In genomic region chr7:1505731-1506550, GRCh38 we compare ENCODE assay signal across 9 cellular contexts. TPM values are rescaled to one million over a fixed set of nuclear protein-coding genes. Genes with fewer than 3 reads are reported as not detected.
A peak's percentile ranks its signal among the peaks of the same experiment; 100 is the strongest.
DNase-seq lines count a peak whose midpoint lies in the region; ATAC-seq lines count a peak whose summit lies in the region.
"Had no signal": no experiment of that assay in that cellular context is flagged by ENCODE, and none has a peak within 500 bp of the region (broad histone marks: within the 10 kb centered on the region; RNA-seq: fewer than 3 reads in every experiment).

No MANE protein-coding gene starts in this region.

- H3K4me3 Mint-ChIP-seq in central memory CD8-positive, alpha-beta T cell = peak overlapping the region; percentile 88

- intact Hi-C loops in left ventricle myocardium superior (cut with micrococcal nuclease) = no loop called here

- peak; percentile 27 for DNase-seq in stimulated activated CD4-positive, alpha-beta T cell treated with anti-CD3 and anti-CD28 coated beads, Interleukin-15, amount 100 ng/mL, for 24 hours
- DNase-seq in stimulated activated CD4-positive, alpha-beta T cell treated with anti-CD3 and anti-CD28 coated beads, Interleukin-4, amount 100 ng/mL, for 24 hours = no peak
- DNase-seq in NCI-H774 (lab: John Stamatoyannopoulos, UW) (peak; percentile 51), foreskin melanocyte (no peak), left ventricle myocardium superior (no peak)
- no peak for DNase-seq in central memory CD8-positive, alpha-beta T cell (ENCODE audit: low spot score in 2 of 2)
- DNase-seq: activated CD4-positive, alpha-beta T cell treated with anti-CD3 and anti-CD28 coated beads for 48 hours had no signal

- H3K27me3 Mint-ChIP-seq in central memory CD8-positive, alpha-beta T cell = peaks cover 22% of the 10 kb centered on the region

- ATAC-seq in central memory CD8-positive, alpha-beta T cell (replicated peaks; ENCODE audit: extremely low read depth, poor library complexity, severe bottlenecking) = no peak
- ATAC-seq in esophagus mucosa = no peak
- no peak for ATAC-seq in HG02981 (IDR thresholded peaks at IDR 0.05; ENCODE audit: unreplicated experiment)
- no peak for ATAC-seq in left ventricle myocardium superior

- H3K36me3 Mint-ChIP-seq in central memory CD8-positive, alpha-beta T cell (ENCODE audit: insufficient read depth) = peaks cover 11% of the 10 kb centered on the region

- H3K27ac Mint-ChIP-seq in central memory CD8-positive, alpha-beta T cell (ENCODE audit: low read depth) = no peak overlapping the region

- peaks cover 31% of the 10 kb centered on the region for H3K4me1 Mint-ChIP-seq in central memory CD8-positive, alpha-beta T cell

- no peaks in the 10 kb centered on the region for H3K9me3 Mint-ChIP-seq in central memory CD8-positive, alpha-beta T cell

RNA-seq across cellular contexts. Expression of gene INTS1, which starts 1.8 kb away (rescaled TPM):
- 50.4 TPM for total RNA-seq in esophagus mucosa
- total RNA-seq in left ventricle myocardium superior = 32.0 TPM

RNA-seq across cellular contexts. Expression of gene MAFK, which starts 24.6 kb away (rescaled TPM):
- total RNA-seq in esophagus mucosa (12.6 TPM), left ventricle myocardium superior (47.2 TPM)

RNA-seq across cellular contexts. Expression of gene MICALL2, which starts 46.7 kb away (rescaled TPM):
- total RNA-seq in esophagus mucosa (16.1 TPM), left ventricle myocardium superior (9.4 TPM)

RNA-seq across cellular contexts. Expression of gene TMEM184A, which starts 50.1 kb away (rescaled TPM):
- total RNA-seq in esophagus mucosa (86.6 TPM), left ventricle myocardium superior (0.22 TPM)

Comparison
In these comparisons a context has a peak if more than half of its experiments do, and no peak if none do; other contexts are left out.
1. DNase-seq: peak in stimulated activated CD4-positive, alpha-beta T cell treated with anti-CD3 and anti-CD28 coated beads, Interleukin-15, amount 100 ng/mL, for 24 hours (single experiment) and NCI-H774 (single experiment); none in stimulated activated CD4-positive, alpha-beta T cell treated with anti-CD3 and anti-CD28 coated beads, Interleukin-4, amount 100 ng/mL, for 24 hours (single experiment), central memory CD8-positive, alpha-beta T cell (0 of 2), foreskin melanocyte (single experiment) and left ventricle myocardium superior (single experiment).